Comparison of ENCODE assay signal across 1 cellular context in the genomic region with DNA sequence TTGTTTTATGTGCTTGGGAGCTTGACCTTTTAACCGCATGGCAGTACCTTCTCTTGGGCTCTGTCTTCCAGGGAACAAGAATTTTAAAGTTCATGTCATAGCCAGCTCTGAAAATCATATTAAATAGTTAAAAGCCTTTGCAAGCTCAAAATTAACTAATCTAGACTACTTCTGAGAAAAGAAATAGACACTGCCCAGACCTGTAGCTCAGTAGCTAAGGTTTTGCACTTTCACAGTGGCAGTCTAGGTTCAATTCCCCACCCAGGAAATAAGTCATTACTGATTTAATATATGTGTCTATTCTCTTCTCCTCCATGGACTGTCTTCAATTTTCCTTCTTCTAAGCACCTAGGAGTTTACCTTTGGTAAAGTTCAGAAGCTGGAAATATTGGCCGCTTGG.
TF ChIP-seq lines count a peak whose summit lies in the region.

No MANE protein-coding gene starts in this region.

TF ChIP-seq in K562, 482 proteins besides CTCF, POLR2A, EP300 and RAD21 (continued from another document):
- TF ChIP-seq, protein P1, sequence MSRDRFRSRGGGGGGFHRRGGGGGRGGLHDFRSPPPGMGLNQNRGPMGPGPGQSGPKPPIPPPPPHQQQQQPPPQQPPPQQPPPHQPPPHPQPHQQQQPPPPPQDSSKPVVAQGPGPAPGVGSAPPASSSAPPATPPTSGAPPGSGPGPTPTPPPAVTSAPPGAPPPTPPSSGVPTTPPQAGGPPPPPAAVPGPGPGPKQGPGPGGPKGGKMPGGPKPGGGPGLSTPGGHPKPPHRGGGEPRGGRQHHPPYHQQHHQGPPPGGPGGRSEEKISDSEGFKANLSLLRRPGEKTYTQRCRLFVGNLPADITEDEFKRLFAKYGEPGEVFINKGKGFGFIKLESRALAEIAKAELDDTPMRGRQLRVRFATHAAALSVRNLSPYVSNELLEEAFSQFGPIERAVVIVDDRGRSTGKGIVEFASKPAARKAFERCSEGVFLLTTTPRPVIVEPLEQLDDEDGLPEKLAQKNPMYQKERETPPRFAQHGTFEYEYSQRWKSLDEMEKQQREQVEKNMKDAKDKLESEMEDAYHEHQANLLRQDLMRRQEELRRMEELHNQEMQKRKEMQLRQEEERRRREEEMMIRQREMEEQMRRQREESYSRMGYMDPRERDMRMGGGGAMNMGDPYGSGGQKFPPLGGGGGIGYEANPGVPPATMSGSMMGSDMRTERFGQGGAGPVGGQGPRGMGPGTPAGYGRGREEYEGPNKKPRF (IDR thresholded peaks at IDR 0.05; ENCODE audit: low read depth, low read length): no peak
- no peak for TF ChIP-seq ZKSCAN1 (IDR thresholded peaks at IDR 0.05; ENCODE audit: low read depth, low read length)
